9 cellular contexts compared by ENCODE assay signal in the genomic region with DNA sequence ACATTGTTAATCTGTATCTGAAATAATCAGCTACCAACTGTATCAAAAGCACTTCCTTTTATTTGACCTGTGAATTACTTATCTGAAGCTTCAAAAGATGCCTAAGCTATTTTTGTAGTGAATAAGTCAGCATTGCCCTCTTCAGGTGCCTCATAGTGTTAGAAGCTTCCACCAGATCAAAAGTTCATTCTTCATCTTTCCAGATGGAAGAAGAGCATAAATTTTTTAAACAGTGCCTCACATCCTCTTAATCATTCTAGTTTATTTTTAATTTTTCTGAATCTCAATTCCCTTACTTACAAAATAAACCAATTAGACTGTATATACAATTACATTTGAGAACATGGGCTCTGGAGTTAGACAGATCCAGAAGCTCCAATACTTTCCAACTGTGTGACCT.
DNase-seq lines count a peak whose midpoint lies in the region; ATAC-seq and TF ChIP-seq lines count a peak whose summit lies in the region.
"Had no signal": no experiment of that assay in that cellular context is flagged by ENCODE, and none has a peak within 500 bp of the region (broad histone marks: within the 10 kb centered on the region; RNA-seq: fewer than 3 reads in every experiment).

No MANE protein-coding gene starts in this region.

- intact Hi-C loops in PC-3 (cut with micrococcal nuclease) = loop anchor here (1.0 to 2.0 kb wide), 2 partner anchors 132 to 207 kb away; no protein-coding TSS in a partner anchor

- H3K4me3 ChIP-seq in PC-3 (ENCODE audit: low read length) = no peak overlapping the region
- H3K4me3 ChIP-seq in epithelial cell of esophagus (ENCODE audit: low read length) = no peak overlapping the region
- H3K4me3 ChIP-seq in smooth muscle cell = no peak overlapping the region

- H3K79me2 ChIP-seq in PC-3 (ENCODE audit: low read length) (0 out of 2 replicates have a peak, but pooled peaks cover 9% of the 10 kb centered on the region), smooth muscle cell (ENCODE audit: low read depth) (peaks cover 75% of the 10 kb centered on the region)

- H3F3A ChIP-seq in PC-3 (ENCODE audit: low read length, unreplicated experiment) (no peaks in the 10 kb centered on the region), smooth muscle cell (ENCODE audit: low read depth) (no peaks in the 10 kb centered on the region)

- H3K9ac ChIP-seq in PC-3 (ENCODE audit: low read length) (no peak overlapping the region), smooth muscle cell (ENCODE audit: low read depth) (no peak overlapping the region)

- H3K9me3 ChIP-seq in PC-3 (ENCODE audit: low read length) (no peaks in the 10 kb centered on the region), smooth muscle cell (replicated peaks; ENCODE audit: low read depth) (no peaks in the 10 kb centered on the region)

- peak; percentile 55 for ATAC-seq in PC-3

- H3K36me3 ChIP-seq in PC-3 (ENCODE audit: low read depth, low read length) (no peaks in the 10 kb centered on the region), smooth muscle cell (ENCODE audit: low read depth) (no peaks in the 10 kb centered on the region)

- H3K9me3 Mint-ChIP-seq in activated naive CD8-positive, alpha-beta T cell (ENCODE audit: low read depth) = peaks cover 8% of the 10 kb centered on the region
- H3K9me3 Mint-ChIP-seq in activated naive CD8-positive, alpha-beta T cell treated with anti-CD3 and anti-CD28 coated beads for 36 hours = peaks cover 13% of the 10 kb centered on the region

- no peaks in the 10 kb centered on the region for H3K27me3 Mint-ChIP-seq in activated naive CD8-positive, alpha-beta T cell
- H3K27me3 Mint-ChIP-seq in activated naive CD8-positive, alpha-beta T cell treated with anti-CD3 and anti-CD28 coated beads for 36 hours = no peaks in the 10 kb centered on the region

- H3K4me1 Mint-ChIP-seq in activated naive CD8-positive, alpha-beta T cell (ENCODE audit: low read depth) = peaks cover 38% of the 10 kb centered on the region
- H3K4me1 Mint-ChIP-seq in activated naive CD8-positive, alpha-beta T cell treated with anti-CD3 and anti-CD28 coated beads for 36 hours = peaks cover 32% of the 10 kb centered on the region

- no peaks in the 10 kb centered on the region for H4K20me1 ChIP-seq in PC-3 (ENCODE audit: low read length)
- H4K20me1 ChIP-seq in smooth muscle cell (ENCODE audit: low read depth) = peaks cover 43% of the 10 kb centered on the region

- no peak overlapping the region for H2AFZ ChIP-seq in PC-3 (ENCODE audit: low read length)
- H2AFZ ChIP-seq in smooth muscle cell (ENCODE audit: low read depth) = no peak overlapping the region

- H3K27me3 ChIP-seq in PC-3 (ENCODE audit: low read length) (no peaks in the 10 kb centered on the region), smooth muscle cell (ENCODE audit: low read depth) (no peaks in the 10 kb centered on the region)

- H3K36me3 Mint-ChIP-seq in activated naive CD8-positive, alpha-beta T cell = peaks cover 7% of the 10 kb centered on the region
- H3K36me3 Mint-ChIP-seq in activated naive CD8-positive, alpha-beta T cell treated with anti-CD3 and anti-CD28 coated beads for 36 hours = peaks cover 14% of the 10 kb centered on the region

- POLR2A ChIA-PET in PC-3 (lab: Charles Lee; ENCODE audit: unreplicated experiment) = interaction anchor here (0.7 kb wide), 1 partner anchor 206 kb away, joined by 3 read pairs; no protein-coding TSS in a partner anchor

- H3K9me2 ChIP-seq in PC-3 (replicated peaks; ENCODE audit: low read length) = no peaks in the 10 kb centered on the region

- DNase-seq in activated naive CD8-positive, alpha-beta T cell treated with anti-CD3 and anti-CD28 coated beads for 36 hours = no peak
- peak; percentile 19 for DNase-seq in PC-3
- no peak for DNase-seq in epithelial cell of esophagus (ENCODE audit: low read depth)
- no peak for DNase-seq in smooth muscle cell (lab: John Stamatoyannopoulos, UW; ENCODE audit: unreplicated experiment)
- DNase-seq in GM19238 (ENCODE audit: insufficient read length, low spot score) = no peak
- no peak for DNase-seq in mesenteric fat pad (ENCODE audit: low spot score)
- no peak for DNase-seq in CD1c-positive myeloid dendritic cell (ENCODE audit: extremely low spot score)
- DNase-seq: NCI-H82 had no signal

- BruUV-seq in PC-3 (replicated peaks; lab: Mats Ljungman, UMichigan) = no TSS peak

- no peak overlapping the region; the same call in 1 of the 2 replicates for H3K27ac ChIP-seq in PC-3 (ENCODE audit: low read length)
- H3K27ac ChIP-seq in smooth muscle cell (ENCODE audit: low read depth) = no peak overlapping the region

- peaks cover 10% of the 10 kb centered on the region; the same call in 1 of the 2 replicates for H3K4me1 ChIP-seq in PC-3 (ENCODE audit: insufficient read depth, low read length)
- H3K4me1 ChIP-seq in smooth muscle cell (ENCODE audit: low read depth) = peaks cover 12% of the 10 kb centered on the region

- no peak overlapping the region for H3K4me3 Mint-ChIP-seq in activated naive CD8-positive, alpha-beta T cell
- no peak overlapping the region for H3K4me3 Mint-ChIP-seq in activated naive CD8-positive, alpha-beta T cell treated with anti-CD3 and anti-CD28 coated beads for 36 hours

- peak overlapping the region; percentile 78 for H3K27ac Mint-ChIP-seq in activated naive CD8-positive, alpha-beta T cell
- H3K27ac Mint-ChIP-seq in activated naive CD8-positive, alpha-beta T cell treated with anti-CD3 and anti-CD28 coated beads for 36 hours = no peak overlapping the region

- peak; percentile 43; the same call in 1 of the 2 replicates for TF ChIP-seq CTCF in PC-3 (conservative IDR thresholded peaks at IDR 0.05; ENCODE audit: low read depth, low read length)
- TF ChIP-seq CTCF in epithelial cell of esophagus (IDR thresholded peaks at IDR 0.05; ENCODE audit: insufficient read depth, low read depth, low read length, missing control alignments) = peak; percentile 15
- TF ChIP-seq CTCF in smooth muscle cell (IDR thresholded peaks at IDR 0.05; ENCODE audit: borderline replicate concordance, insufficient read depth, poor library complexity, severe bottlenecking) = no peak

- CTCF ChIA-PET in PC-3 (lab: Charles Lee) = interaction anchor here (0.6 to 1.0 kb wide), 3 partner anchors 114 to 132 kb away, joined by 3 to 8 read pairs (median 3); no protein-coding TSS in a partner anchor

- H3K4me2 ChIP-seq in PC-3 (ENCODE audit: low read length) (no peak overlapping the region), smooth muscle cell (peak overlapping the region; percentile 25)
